Comparison of ENCODE assay signal across 15 cellular contexts in genomic region chr5:76737131-76737556, GRCh38. TPM values are rescaled to one million over a fixed set of nuclear protein-coding genes. Genes with fewer than 3 reads are reported as not detected.
DNase-seq lines count a peak whose midpoint lies in the region; ATAC-seq, FAIRE-seq and TF ChIP-seq lines count a peak whose summit lies in the region.
"Had no signal": no experiment of that assay in that cellular context is flagged by ENCODE, and none has a peak within 500 bp of the region (broad histone marks: within the 10 kb centered on the region; RNA-seq: fewer than 3 reads in every experiment).

No MANE protein-coding gene starts in this region.

- H3K27me3 ChIP-seq in aorta (ENCODE audit: control insufficient read depth in 1 of 2, insufficient read depth in 2 of 2, low read length in 1 of 2), result no peaks in the 10 kb centered on the region
- H3K27me3 ChIP-seq: tibial artery had no signal

- H3K9me3 ChIP-seq in aorta (ENCODE audit: control insufficient read depth, low read length), result no peaks in the 10 kb centered on the region
- H3K9me3 ChIP-seq: tibial artery had no signal

- intact Hi-C loops in CD14-positive monocyte (cut with micrococcal nuclease), result no loop called here
- intact Hi-C loops in aorta (cut with DNase I), result no loop called here

- H3K27me3 Mint-ChIP-seq in CD14-positive monocyte (ENCODE audit: low read depth in 3 of 3), result peaks cover 0 to 6% (median 3%) of the 10 kb centered on the region in 3 donors

- 68 to 74% methylated on average over 1 of the region's 1 CpG for WGBS in aorta, 2 donors

- no peaks in the 10 kb centered on the region for H3K9me3 Mint-ChIP-seq in CD14-positive monocyte

- H3K4me3 ChIP-seq in choroid plexus epithelial cell (ENCODE audit: low read depth, low read length) (no peak overlapping the region), aorta (ENCODE audit: low read length in 2 of 2) (no peak overlapping the region)
- H3K4me3 ChIP-seq: SK-N-MC, tibial artery had no signal

- peaks cover 12% of the 10 kb centered on the region for H3K4me1 Mint-ChIP-seq in CD14-positive monocyte

- no peaks in the 10 kb centered on the region for H3K36me3 Mint-ChIP-seq in CD14-positive monocyte

- no peak overlapping the region for H3K4me3 Mint-ChIP-seq in CD14-positive monocyte

- H3K27ac Mint-ChIP-seq in CD14-positive monocyte, result no peak overlapping the region

- ATAC-seq in GM18907 (IDR thresholded peaks at IDR 0.05; ENCODE audit: unreplicated experiment) (peak; percentile 37), GM18861 (IDR thresholded peaks at IDR 0.05; ENCODE audit: unreplicated experiment) (no peak), aorta (ENCODE audit: low FRiP score) (no peak)

- peak; percentile 86 for DNase-seq in NCI-H748 (lab: John Stamatoyannopoulos, UW; ENCODE audit: unreplicated experiment)
- peak; percentile 44 for DNase-seq in choroid plexus epithelial cell (ENCODE audit: low read depth)
- no peak for DNase-seq in CD14-positive monocyte (ENCODE audit: low spot score)
- DNase-seq in HEK293T (ENCODE audit: extremely low spot score), result no peak
- no peak for DNase-seq in aorta
- DNase-seq: activated CD4-positive, alpha-beta T cell treated with anti-CD3 and anti-CD28 coated beads, Interleukin-2, amount 50 U/mL, for 4 hours; COR-L47; kidney glomerular epithelial cell; NCI-H446; nucleus accumbens; tibial artery had no signal

- no peaks in the 10 kb centered on the region for H3K36me3 ChIP-seq in aorta (ENCODE audit: control insufficient read depth in 1 of 2, insufficient read depth in 2 of 2, low read length in 1 of 2)

- no peak overlapping the region for H3K27ac ChIP-seq in aorta (ENCODE audit: low read depth in 1 of 2, low read length in 2 of 2)
- H3K27ac ChIP-seq: SK-N-MC, tibial artery had no signal

- H3K4me1 ChIP-seq in aorta (ENCODE audit: control insufficient read depth in 1 of 2, insufficient read depth in 2 of 2, low read length in 2 of 2), result no peaks in the 10 kb centered on the region

- POLR2A ChIA-PET in HEK293T (lab: Yijun Ruan, JAX), result no interaction called here

- peak; percentile 98 for FAIRE-seq in G401.6 (lab: Jason Lieb, UNC)

- no peak for TF ChIP-seq CTCF in choroid plexus epithelial cell (conservative IDR thresholded peaks at IDR 0.05; ENCODE audit: low read depth, low read length)
- TF ChIP-seq CTCF in CD14-positive monocyte (IDR thresholded peaks at IDR 0.05), result no peak

- CTCF ChIA-PET in HEK293T (lab: Yijun Ruan, JAX), result interaction anchor here (0.8 kb wide), 2 partner anchors 19 to 38 kb away, joined by 3 to 5 read pairs; no protein-coding TSS in a partner anchor

TF ChIP-seq in HEK293T, 16 proteins besides CTCF, POLR2A, EP300 and RAD21:
- TF ChIP-seq FOXM1 (IDR thresholded peaks at IDR 0.05; ENCODE audit: borderline replicate concordance), result no peak
- no peak for TF ChIP-seq ELF4 (IDR thresholded peaks at IDR 0.05)
- TF ChIP-seq ZNF384 (IDR thresholded peaks at IDR 0.05), result no peak
- no peak for TF ChIP-seq SP1 (IDR thresholded peaks at IDR 0.05)
- TF ChIP-seq PKNOX1 (IDR thresholded peaks at IDR 0.05), result no peak
- no peak for TF ChIP-seq HDGF (IDR thresholded peaks at IDR 0.05; ENCODE audit: borderline replicate concordance)
- TF ChIP-seq ARNT (IDR thresholded peaks at IDR 0.05), result no peak
- TF ChIP-seq NFRKB (IDR thresholded peaks at IDR 0.05), result no peak
- no peak for TF ChIP-seq LEF1 (IDR thresholded peaks at IDR 0.05; ENCODE audit: borderline replicate concordance)
- TF ChIP-seq FOXK2 (IDR thresholded peaks at IDR 0.05), result no peak
- TF ChIP-seq FOXA1 (IDR thresholded peaks at IDR 0.05), result no peak
- TF ChIP-seq SUZ12 (IDR thresholded peaks at IDR 0.05), result no peak
TF ChIP-seq in HEK293T: peak in this region for 0.

RNA-seq across cellular contexts. Expression of gene F2R, which starts 21.2 kb away (rescaled TPM):
- polyA plus RNA-seq in CD14-positive monocyte (under 1 TPM; 0.22 to 0.33 TPM), aorta (100 to 1,000 TPM in 1 of 2 donors, 10 to 100 TPM in 1; 22.3 to 185 TPM)
- total RNA-seq in aorta, result 10 to 100 TPM; 17.8 to 22.0 TPM

Comparison
In these comparisons a context has a peak if more than half of its experiments do, and no peak if none do; other contexts are left out.
1. DNase-seq: peak in NCI-H748 (single experiment) and choroid plexus epithelial cell (single experiment); none in CD14-positive monocyte (single experiment), HEK293T (single experiment) and aorta (0 of 2).
2. RNA of gene F2R, which starts 21.2 kb away (polyA plus RNA-seq): 22.3 to 185 TPM in aorta; 0.22 to 0.33 TPM in CD14-positive monocyte; every median in the first group is over 10 times any median in the second.